Comparison of ENCODE assay signal across 17 cellular contexts in genomic region chr10:11023009-11023408, GRCh38.
"Had no signal": no experiment of that assay in that cellular context is flagged by ENCODE, and none has a peak within 500 bp of the region (broad histone marks: within the 10 kb centered on the region; RNA-seq: fewer than 3 reads in every experiment).

No MANE protein-coding gene starts in this region.

- H3K9me3 Mint-ChIP-seq: activated naive CD8-positive, alpha-beta T cell treated with anti-CD3 and anti-CD28 coated beads for 36 hours; activated T-cell treated with anti-CD3 and anti-CD28 coated beads, Interleukin-2, amount 50 U/mL, for 4 hours; central memory CD8-positive, alpha-beta T cell; memory B cell; stimulated activated naive CD8-positive, alpha-beta T cell treated with anti-CD3 and anti-CD28 coated beads, Interleukin-15, Interleukin-2, amounts not matched to agents 100 ng/mL and 50 ng/mL, for 24 hours had no signal

- H3K27ac Mint-ChIP-seq: activated naive CD8-positive, alpha-beta T cell treated with anti-CD3 and anti-CD28 coated beads for 36 hours; memory B cell; stimulated activated naive CD8-positive, alpha-beta T cell treated with anti-CD3 and anti-CD28 coated beads, Interleukin-15, Interleukin-2, amounts not matched to agents 100 ng/mL and 50 ng/mL, for 24 hours had no signal

- H3K27me3 ChIP-seq: breast epithelium, tibial artery had no signal

- H3K4me3 Mint-ChIP-seq: activated naive CD8-positive, alpha-beta T cell treated with anti-CD3 and anti-CD28 coated beads for 36 hours; activated T-cell treated with anti-CD3 and anti-CD28 coated beads, Interleukin-2, amount 50 U/mL, for 4 hours; central memory CD8-positive, alpha-beta T cell; memory B cell; stimulated activated naive CD8-positive, alpha-beta T cell treated with anti-CD3 and anti-CD28 coated beads, Interleukin-15, Interleukin-2, amounts not matched to agents 100 ng/mL and 50 ng/mL, for 24 hours had no signal

- DNase-seq: activated CD4-positive, CD25-positive, alpha-beta regulatory T cell treated with anti-CD3 and anti-CD28 coated beads, Interleukin-2, amount 50 U/mL, for 72 hours; activated CD8-positive, alpha-beta memory T cell treated with anti-CD3 and anti-CD28 coated beads, Interleukin-2, amount 50 U/mL, for 48 hours; activated naive CD4-positive, alpha-beta T cell treated with Interleukin-2 at 50 U/mL for 16 hours; activated naive CD8-positive, alpha-beta T cell treated with anti-CD3 and anti-CD28 coated beads for 36 hours; activated T-cell treated with anti-CD3 and anti-CD28 coated beads, Interleukin-2, amount 50 U/mL, for 4 hours; foreskin fibroblast; left colon; occipital lobe; posterior cingulate gyrus; stimulated activated CD4-positive, alpha-beta T cell treated with anti-CD3 and anti-CD28 coated beads, Interleukin-4, amount 100 ng/mL, for 24 hours; tibial artery; WERI-Rb-1 had no signal

- H3K36me3 ChIP-seq: breast epithelium, tibial artery, WERI-Rb-1 had no signal

- ATAC-seq: left colon had no signal

- H3K36me3 Mint-ChIP-seq: activated naive CD8-positive, alpha-beta T cell treated with anti-CD3 and anti-CD28 coated beads for 36 hours; memory B cell had no signal

- H3K27ac ChIP-seq: breast epithelium, coronary artery, tibial artery, WERI-Rb-1 had no signal

- H3K4me1 ChIP-seq: breast epithelium had no signal

- H3K9me3 ChIP-seq: breast epithelium, tibial artery had no signal

- H3K4me3 ChIP-seq: breast epithelium, coronary artery, tibial artery had no signal

- H3K4me1 Mint-ChIP-seq: central memory CD8-positive, alpha-beta T cell had no signal
